Comparison of ENCODE assay signal across 15 cellular contexts in the genomic region with DNA sequence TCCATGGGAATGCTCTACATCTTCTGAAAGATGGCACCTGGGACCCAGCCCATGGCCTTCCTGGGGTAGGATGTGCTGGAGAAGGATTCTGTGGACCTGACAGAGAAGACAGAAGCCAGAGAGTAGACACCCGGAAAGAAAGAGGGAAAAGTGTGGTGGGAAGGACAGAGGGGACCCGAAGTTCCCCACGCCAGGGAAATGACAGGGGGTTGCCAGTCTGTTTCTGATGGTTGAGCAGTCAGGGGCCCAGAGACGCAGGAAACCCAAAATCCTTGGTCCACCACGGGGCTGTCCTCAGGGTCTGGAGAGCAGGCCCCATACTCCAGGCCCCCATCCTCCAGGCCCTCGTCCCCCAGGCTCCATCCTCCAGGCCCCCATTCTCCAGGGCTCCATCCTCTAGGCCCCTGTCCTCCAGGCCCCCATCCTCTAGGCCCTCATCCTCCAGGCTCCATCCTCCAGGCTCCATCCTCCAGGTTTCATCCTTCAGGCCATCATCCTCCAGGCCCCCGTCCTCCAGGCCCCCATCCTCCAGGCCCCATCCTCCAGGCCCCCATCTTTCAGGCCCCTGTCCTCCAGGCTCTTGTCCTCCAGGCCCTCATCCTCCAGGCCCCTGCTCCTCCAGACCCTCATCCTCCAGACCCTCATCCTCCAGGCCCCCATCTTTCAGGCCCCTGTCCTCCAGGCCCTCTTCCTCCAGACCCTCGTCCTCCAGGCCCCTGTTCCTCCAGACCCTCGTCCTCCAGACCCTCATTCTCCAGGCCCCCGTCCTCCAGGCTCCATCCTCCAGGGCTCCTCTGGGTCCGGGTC. TPM values are rescaled to one million over a fixed set of nuclear protein-coding genes. Genes with fewer than 3 reads are reported as not detected.
"Had no signal": no experiment of that assay in that cellular context is flagged by ENCODE, and none has a peak within 500 bp of the region (broad histone marks: within the 10 kb centered on the region; RNA-seq: fewer than 3 reads in every experiment).

No MANE protein-coding gene starts in this region.

- DNase-seq: activated CD4-positive, alpha-beta T cell treated with anti-CD3 and anti-CD28 coated beads, Interleukin-2, amount 50 U/mL, for 4 hours; activated naive CD8-positive, alpha-beta T cell treated with anti-CD3 and anti-CD28 coated beads, Interleukin-2, amount 50 U/mL, for 24 hours; natural killer cell; substantia nigra; T-helper 2 cell; trophoblast cell had no signal

- H3K27ac Mint-ChIP-seq: activated B cell treated with CpG ODN at 0.5 μM for 24 hours; activated naive CD8-positive, alpha-beta T cell treated with anti-CD3 and anti-CD28 coated beads, Interleukin-2, amount 50 U/mL, for 24 hours; activated T-helper 2 cell treated with anti-CD3 and anti-CD28 coated beads, Interferon-gamma antibody, Interleukin-2, Interleukin-4, amounts not matched to agents 10 μg/mL and 5 μg/mL and 100 μg/mL, durations not matched to agents 14 hours and 24 hours and 36 hours; natural killer cell had no signal

- H3K27ac ChIP-seq: ascending aorta, esophagus muscularis mucosa, skin epidermis had no signal

- H3K4me3 Mint-ChIP-seq: activated B cell treated with CpG ODN at 0.5 μM for 24 hours; activated naive CD8-positive, alpha-beta T cell treated with anti-CD3 and anti-CD28 coated beads, Interleukin-2, amount 50 U/mL, for 24 hours; natural killer cell had no signal

- ATAC-seq: activated naive CD8-positive, alpha-beta T cell treated with anti-CD3 and anti-CD28 coated beads, Interleukin-2, amount 50 U/mL, for 24 hours; left lobe of liver; natural killer cell had no signal

- H3K4me3 ChIP-seq: ascending aorta, esophagus muscularis mucosa, skin epidermis had no signal

- H3K27me3 ChIP-seq: ascending aorta had no signal

- H3K4me1 ChIP-seq: ascending aorta, esophagus muscularis mucosa had no signal

- H3K36me3 ChIP-seq: ascending aorta, esophagus muscularis mucosa had no signal

- H3K4me1 Mint-ChIP-seq: activated B cell treated with CpG ODN at 0.5 μM for 24 hours; activated naive CD8-positive, alpha-beta T cell treated with anti-CD3 and anti-CD28 coated beads, Interleukin-2, amount 50 U/mL, for 24 hours; natural killer cell had no signal

RNA-seq across cellular contexts. Expression of gene TFF2, which starts 1.0 kb away (rescaled TPM):
- total RNA-seq: activated B cell treated with CpG ODN at 0.5 μM for 24 hours; activated T-helper 2 cell treated with anti-CD3 and anti-CD28 coated beads, Interferon-gamma antibody, Interleukin-2, Interleukin-4, amounts not matched to agents 10 μg/mL and 5 μg/mL and 100 μg/mL, durations not matched to agents 14 hours and 24 hours and 36 hours; ascending aorta; bronchial epithelial cell; esophagus muscularis mucosa; fibroblast of villous mesenchyme; natural killer cell; osteoblast had no signal

RNA-seq across cellular contexts. Expression of gene TFF1, which starts 14.5 kb away (rescaled TPM):
- total RNA-seq: activated B cell treated with CpG ODN at 0.5 μM for 24 hours, ascending aorta, bronchial epithelial cell, esophagus muscularis mucosa, fibroblast of villous mesenchyme, natural killer cell, osteoblast had no signal

RNA-seq across cellular contexts. Expression of gene TFF3, which starts 36.6 kb away (rescaled TPM):
- total RNA-seq: activated B cell treated with CpG ODN at 0.5 μM for 24 hours; activated T-helper 2 cell treated with anti-CD3 and anti-CD28 coated beads, Interferon-gamma antibody, Interleukin-2, Interleukin-4, amounts not matched to agents 10 μg/mL and 5 μg/mL and 100 μg/mL, durations not matched to agents 14 hours and 24 hours and 36 hours; ascending aorta; fibroblast of villous mesenchyme; natural killer cell; osteoblast had no signal

RNA-seq across cellular contexts. Expression of gene TMPRSS3, which starts 44.0 kb away (rescaled TPM):
- total RNA-seq: activated B cell treated with CpG ODN at 0.5 μM for 24 hours, ascending aorta, esophagus muscularis mucosa, fibroblast of villous mesenchyme, osteoblast had no signal

RNA-seq across cellular contexts. Expression of gene UBASH3A, which starts 51.9 kb away (rescaled TPM):
- total RNA-seq: activated B cell treated with CpG ODN at 0.5 μM for 24 hours, bronchial epithelial cell, fibroblast of villous mesenchyme, osteoblast had no signal
